In genomic region chr13:109867766-109868165, GRCh38 we compare ENCODE assay signal across 19 cellular contexts.
A peak's percentile ranks its signal among the peaks of the same experiment; 100 is the strongest.
DNase-seq lines count a peak whose midpoint lies in the region; ATAC-seq, FAIRE-seq and TF ChIP-seq lines count a peak whose summit lies in the region.
"Had no signal": no experiment of that assay in that cellular context is flagged by ENCODE, and none has a peak within 500 bp of the region (broad histone marks: within the 10 kb centered on the region; RNA-seq: fewer than 3 reads in every experiment).

No MANE protein-coding gene starts in this region.

- no peaks in the 10 kb centered on the region for H4K20me1 ChIP-seq in astrocyte (ENCODE audit: insufficient read depth, low read length)

- H3K36me3 ChIP-seq in breast epithelium: no peaks in the 10 kb centered on the region
- H3K36me3 ChIP-seq in astrocyte (ENCODE audit: insufficient read depth, low read length): no peaks in the 10 kb centered on the region
- H3K36me3 ChIP-seq in sigmoid colon: no peaks in the 10 kb centered on the region
- H3K36me3 ChIP-seq: HAP-1 had no signal

- no peak overlapping the region for H3K9ac ChIP-seq in astrocyte (ENCODE audit: low read length)

- H3K4me3 ChIP-seq in breast epithelium (no peak overlapping the region), astrocyte (ENCODE audit: insufficient read depth, low read depth, low read length) (no peak overlapping the region), sigmoid colon (no peak overlapping the region)
- H3K4me3 ChIP-seq: HAP-1, SK-N-MC had no signal

- POLR2A ChIA-PET in MCF 10A (lab: Yijun Ruan, JAX): interaction anchor here (0.6 kb wide), 1 partner anchor 15 kb away, joined by 3 read pairs; no protein-coding TSS in a partner anchor

- TF ChIP-seq POLR2A in breast epithelium (IDR thresholded peaks at IDR 0.05) (no peak), sigmoid colon (IDR thresholded peaks at IDR 0.05) (no peak)

- H3K27me3 ChIP-seq in breast epithelium (no peaks in the 10 kb centered on the region), astrocyte (ENCODE audit: insufficient read depth, low read length) (no peaks in the 10 kb centered on the region), sigmoid colon (no peaks in the 10 kb centered on the region)

- H3K4me1 Mint-ChIP-seq in MCF 10A (ENCODE audit: insufficient read depth, unreplicated experiment): peaks cover 2% of the 10 kb centered on the region
- H3K4me1 Mint-ChIP-seq in astrocyte (ENCODE audit: low read depth, unreplicated experiment): peaks cover 29% of the 10 kb centered on the region

- CTCF ChIA-PET in MCF 10A (lab: Yijun Ruan, JAX): no interaction called here

- H3K9me3 Mint-ChIP-seq in MCF 10A (ENCODE audit: unreplicated experiment) (no peaks in the 10 kb centered on the region), astrocyte (ENCODE audit: unreplicated experiment) (no peaks in the 10 kb centered on the region)

- 20 to 61% methylated on average over 2 of the region's 2 CpGs for WGBS in sigmoid colon, 2 donors

- H3K79me2 ChIP-seq in astrocyte (ENCODE audit: insufficient read depth, low read length): no peaks in the 10 kb centered on the region

- BruUV-seq in MCF 10A (replicated peaks; lab: Mats Ljungman, UMichigan): no TSS peak

- FAIRE-seq in astrocyte (lab: Jason Lieb, UNC): no peak
- FAIRE-seq: HTR-8/SVneo had no signal

- no peak overlapping the region for H3K4me2 ChIP-seq in astrocyte (ENCODE audit: low read length)

- ATAC-seq in HG03196 (IDR thresholded peaks at IDR 0.05; ENCODE audit: unreplicated experiment): no peak
- no peak for ATAC-seq in GM21526 (IDR thresholded peaks at IDR 0.05; ENCODE audit: low FRiP score, unreplicated experiment)
- ATAC-seq: Right ventricle myocardium inferior had no signal

- no peak overlapping the region for H3K4me3 Mint-ChIP-seq in MCF 10A (ENCODE audit: unreplicated experiment)
- no peak overlapping the region for H3K4me3 Mint-ChIP-seq in astrocyte (ENCODE audit: unreplicated experiment)

- intact Hi-C loops in MCF 10A (cut with micrococcal nuclease): no loop called here
- intact Hi-C loops in breast epithelium (cut with DNase I; ENCODE audit: low total_unique reads): no loop called here
- intact Hi-C loops in sigmoid colon (cut with DNase I): loop anchor here (2.0 kb wide), 2 partner anchors 83 to 241 kb away; no protein-coding TSS in a partner anchor

- H3K4me1 ChIP-seq in breast epithelium (no peaks in the 10 kb centered on the region), astrocyte (ENCODE audit: insufficient read depth, low read length) (peaks cover 5% of the 10 kb centered on the region), sigmoid colon (peaks cover 0 to 25% (median 20%) of the 10 kb centered on the region in 4 donors)
- H3K4me1 ChIP-seq: HAP-1 had no signal

- peak in 1 of 4 donors; percentile 60 for TF ChIP-seq EP300 in sigmoid colon (IDR thresholded peaks at IDR 0.05)

- H3K27me3 Mint-ChIP-seq in MCF 10A (ENCODE audit: insufficient read depth, unreplicated experiment) (no peaks in the 10 kb centered on the region), astrocyte (ENCODE audit: low read depth, unreplicated experiment) (peaks cover 2% of the 10 kb centered on the region)

- H3K36me3 Mint-ChIP-seq in MCF 10A (ENCODE audit: insufficient read depth, unreplicated experiment): peaks cover 7% of the 10 kb centered on the region
- H3K36me3 Mint-ChIP-seq in astrocyte (ENCODE audit: low read depth, unreplicated experiment): no peaks in the 10 kb centered on the region

- H2AFZ ChIP-seq in astrocyte (ENCODE audit: low read depth, low read length): no peak overlapping the region

- H3K9me3 ChIP-seq in breast epithelium: no peaks in the 10 kb centered on the region
- no peaks in the 10 kb centered on the region for H3K9me3 ChIP-seq in astrocyte (ENCODE audit: insufficient read depth, low read depth, low read length)
- H3K9me3 ChIP-seq in sigmoid colon: no peaks in the 10 kb centered on the region
- H3K9me3 ChIP-seq: HAP-1 had no signal

- no peak overlapping the region for H3K27ac ChIP-seq in breast epithelium
- H3K27ac ChIP-seq in astrocyte (ENCODE audit: low read depth, low read length): no peak overlapping the region
- peak overlapping the region in 2 of 4 donors; percentile 19 to 73 for H3K27ac ChIP-seq in sigmoid colon
- H3K27ac ChIP-seq: HL-60, SK-N-MC had no signal

- H3K27ac Mint-ChIP-seq in MCF 10A (ENCODE audit: low read depth, unreplicated experiment) (no peak overlapping the region), astrocyte (ENCODE audit: unreplicated experiment) (peak overlapping the region; percentile 0)

- TF ChIP-seq CTCF in MCF 10A (IDR thresholded peaks at IDR 0.05; ENCODE audit: unreplicated experiment) (no peak), breast epithelium (IDR thresholded peaks at IDR 0.05) (no peak), astrocyte (IDR thresholded peaks at IDR 0.05; ENCODE audit: insufficient read depth, low read depth, low read length) (no peak), sigmoid colon (IDR thresholded peaks at IDR 0.05) (no peak)

- DNase-seq in MCF 10A (ENCODE audit: unreplicated experiment): peak; percentile 36
- no peak for DNase-seq in breast epithelium (ENCODE audit: low spot score in 2 of 2)
- no peak for DNase-seq in astrocyte (ENCODE audit: low read depth)
- DNase-seq in kidney tubule cell (ENCODE audit: low spot score): peak; percentile 50
- DNase-seq in sigmoid colon: no peak
- DNase-seq in NCI-H146 (lab: John Stamatoyannopoulos, UW): no peak
- DNase-seq: C1 segment of cervical spinal cord, DMS79, NCI-H1930, NCI-H2171 treated with DMSO at 0.1 percent for 48 hours, NCI-H510A, NCI-H82 had no signal

Comparison
In these comparisons a context has a peak if more than half of its experiments do, and no peak if none do; other contexts are left out.
1. DNase-seq: peak in MCF 10A (single experiment) and kidney tubule cell (single experiment); none in breast epithelium (0 of 2), astrocyte (single experiment), sigmoid colon (single experiment) and NCI-H146 (single experiment).